18 cellular contexts compared by ENCODE assay signal in the genomic region with DNA sequence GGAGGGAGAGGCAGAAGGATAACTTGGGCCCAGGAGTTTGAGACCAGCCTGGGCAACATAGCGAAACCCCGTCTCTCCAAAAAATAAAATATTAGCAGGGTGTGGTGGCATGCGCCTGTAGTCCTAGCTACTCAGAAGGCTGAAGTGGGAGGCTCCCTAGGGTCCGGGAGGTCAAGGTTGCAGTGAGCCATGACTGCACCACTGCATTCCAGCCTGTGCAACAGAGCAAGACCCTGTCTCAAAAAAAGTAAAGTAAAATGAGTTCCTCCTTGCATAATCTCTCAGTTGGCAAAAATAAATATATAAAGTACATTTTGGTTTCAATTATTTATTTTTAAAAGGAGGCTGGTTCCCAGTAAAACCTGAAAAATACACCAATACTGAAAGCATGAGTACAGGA. TPM values are rescaled to one million over a fixed set of nuclear protein-coding genes. Genes with fewer than 3 reads are reported as not detected.
DNase-seq lines count a peak whose midpoint lies in the region; ATAC-seq, FAIRE-seq and TF ChIP-seq lines count a peak whose summit lies in the region.
"Had no signal": no experiment of that assay in that cellular context is flagged by ENCODE, and none has a peak within 500 bp of the region (broad histone marks: within the 10 kb centered on the region; RNA-seq: fewer than 3 reads in every experiment).

No MANE protein-coding gene starts in this region.

- H3K27ac ChIP-seq in HepG2 (ENCODE audit: extremely low read length, insufficient read depth, low read length) (no peak overlapping the region), right lobe of liver (no peak overlapping the region), Karpas-422 (ENCODE audit: low read length) (no peak overlapping the region), suprapubic skin (no peak overlapping the region), caudate nucleus (ENCODE audit: low read depth, low read length) (no peak overlapping the region)

- 0 out of 2 replicates have a peak, but pooled peaks cover 6% of the 10 kb centered on the region for H3K4me1 ChIP-seq in HepG2 (ENCODE audit: insufficient read depth, low read length)
- H3K4me1 ChIP-seq in right lobe of liver, result no peaks in the 10 kb centered on the region
- peaks cover 23% of the 10 kb centered on the region for H3K4me1 ChIP-seq in Karpas-422 (ENCODE audit: low read length)
- no peaks in the 10 kb centered on the region for H3K4me1 ChIP-seq in suprapubic skin
- H3K4me1 ChIP-seq: BE2C, HAP-1 had no signal

- no peak overlapping the region for H3K4me2 ChIP-seq in HepG2 (ENCODE audit: low read depth, low read length)
- H3K4me2 ChIP-seq in Karpas-422 (ENCODE audit: low read depth, low read length, poor library complexity, severe bottlenecking), result no peak overlapping the region

- H3K79me2 ChIP-seq in HepG2 (ENCODE audit: insufficient read depth, low read length) (peaks cover 18% of the 10 kb centered on the region), Karpas-422 (ENCODE audit: low read length) (peaks cover 48% of the 10 kb centered on the region)

- no peak for FAIRE-seq in HepG2 (lab: Jason Lieb, UNC)
- FAIRE-seq: A204.1, GM12892, H1 had no signal

- CTCF ChIA-PET in HepG2 (lab: Yijun Ruan, JAX; ENCODE audit: low intra/inter-chr PET ratio, low total read pairs), result no interaction called here

- peak overlapping the region; percentile 76 for H3K27ac Mint-ChIP-seq in glutamatergic neuron (ENCODE audit: unreplicated experiment)
- H3K27ac Mint-ChIP-seq in T-helper 2 cell treated with Interferon-gamma antibody and Interleukin-4, amounts not matched to agents 5 μg/mL and 100 μg/mL, for 36 hours, result no peak overlapping the region
- H3K27ac Mint-ChIP-seq: CD8-positive, alpha-beta T cell had no signal

- no peaks in the 10 kb centered on the region for H3K36me3 Mint-ChIP-seq in glutamatergic neuron (ENCODE audit: unreplicated experiment)
- peaks cover 74% of the 10 kb centered on the region for H3K36me3 Mint-ChIP-seq in T-helper 2 cell treated with Interferon-gamma antibody and Interleukin-4, amounts not matched to agents 5 μg/mL and 100 μg/mL, for 36 hours (ENCODE audit: low read depth)

- H2AFZ ChIP-seq in HepG2 (ENCODE audit: low read length) (no peak overlapping the region), Karpas-422 (ENCODE audit: low read length) (no peak overlapping the region)

- peaks cover 6% of the 10 kb centered on the region for H3K4me1 Mint-ChIP-seq in glutamatergic neuron (ENCODE audit: low read depth, unreplicated experiment)
- H3K4me1 Mint-ChIP-seq in T-helper 2 cell treated with Interferon-gamma antibody and Interleukin-4, amounts not matched to agents 5 μg/mL and 100 μg/mL, for 36 hours (ENCODE audit: low read depth), result peaks cover 8% of the 10 kb centered on the region
- H3K4me1 Mint-ChIP-seq: CD14-positive monocyte had no signal

- no TSS peak for BruUV-seq in HepG2 (replicated peaks; lab: Mats Ljungman, UMichigan)

- H3K4me3 ChIP-seq in HepG2 (replicated peaks in 1 of 3; ENCODE audit: insufficient read depth in 1 of 3, low read depth in 2 of 3, low read length in 3 of 3) (no peak overlapping the region), right lobe of liver (no peak overlapping the region), Karpas-422 (ENCODE audit: low read length) (no peak overlapping the region), suprapubic skin (no peak overlapping the region)
- H3K4me3 ChIP-seq: HAP-1 had no signal

- no peak for TF ChIP-seq CTCF in HepG2 (CRISPR knock-in tag; IDR thresholded peaks at IDR 0.05)
- no peak for TF ChIP-seq CTCF in right lobe of liver (IDR thresholded peaks at IDR 0.05)
- TF ChIP-seq CTCF in glutamatergic neuron (IDR thresholded peaks at IDR 0.05; ENCODE audit: partially characterized antibody, unreplicated experiment), result no peak
- no peak for TF ChIP-seq CTCF in suprapubic skin (IDR thresholded peaks at IDR 0.05)

- intact Hi-C loops in HepG2 (cut with micrococcal nuclease; ENCODE audit: unreplicated experiment) (no loop called here), right lobe of liver (cut with DNase I) (no loop called here)

- H3K36me3 ChIP-seq in HepG2 (replicated peaks in 1 of 2; ENCODE audit: control insufficient read depth in 1 of 2, insufficient read depth in 2 of 2, low read length in 2 of 2), result peaks cover 39 to 85% of the 10 kb centered on the region in 2 experiments
- H3K36me3 ChIP-seq in right lobe of liver, result peaks cover 16 to 96% (median 66%) of the 10 kb centered on the region in 4 donors
- H3K36me3 ChIP-seq in Karpas-422 (ENCODE audit: insufficient read depth, low read length), result peaks cover 75% of the 10 kb centered on the region
- H3K36me3 ChIP-seq in suprapubic skin, result peaks cover 96% of the 10 kb centered on the region

- no peak overlapping the region for H3K9ac ChIP-seq in HepG2 (ENCODE audit: insufficient read depth, low read depth, low read length)
- H3K9ac ChIP-seq in Karpas-422 (ENCODE audit: low read length), result no peak overlapping the region

- no peaks in the 10 kb centered on the region for H3K9me2 ChIP-seq in Karpas-422 (replicated peaks; ENCODE audit: insufficient read depth, low read length)

- no peak for TF ChIP-seq RAD21 in HepG2 (CRISPR knock-in tag; IDR thresholded peaks at IDR 0.05)

- no peak for DNase-seq in HepG2 (ENCODE audit: low spot score)
- no peak for DNase-seq in right lobe of liver
- peak; percentile 61 for DNase-seq in Karpas-422
- DNase-seq in glutamatergic neuron, result no peak
- no peak for DNase-seq in suprapubic skin (ENCODE audit: low spot score in 2 of 2)
- no peak for DNase-seq in caudate nucleus (lab: John Stamatoyannopoulos, UW)
- DNase-seq in T-helper 2 cell treated with Interferon-gamma antibody and Interleukin-4, amounts not matched to agents 5 μg/mL and 100 μg/mL, for 36 hours (ENCODE audit: low spot score), result no peak
- DNase-seq: BE2C; CD8-positive, alpha-beta T cell; COR-L47; DND-41; GDM1; IMR-90 had no signal

- H3K27me3 ChIP-seq in HepG2 (ENCODE audit: control insufficient read depth in 1 of 2, insufficient read depth in 2 of 2, low read length in 2 of 2) (no peaks in the 10 kb centered on the region), right lobe of liver (no peaks in the 10 kb centered on the region), Karpas-422 (ENCODE audit: low read length) (no peaks in the 10 kb centered on the region), suprapubic skin (no peaks in the 10 kb centered on the region)
- H3K27me3 ChIP-seq: BE2C had no signal

- no peak for TF ChIP-seq EP300 in HepG2 (IDR thresholded peaks at IDR 0.05; ENCODE audit: low read depth in 2 of 2, low read length in 2 of 2)
- TF ChIP-seq EP300 in HepG2 (CRISPR knock-in tag; IDR thresholded peaks at IDR 0.05; ENCODE audit: borderline replicate concordance), result no peak
- TF ChIP-seq EP300 in suprapubic skin (IDR thresholded peaks at IDR 0.05), result no peak

- H4K20me1 ChIP-seq in HepG2 (ENCODE audit: insufficient read depth, low read length) (peaks cover 25% of the 10 kb centered on the region), Karpas-422 (ENCODE audit: insufficient read depth, low read depth, low read length) (peaks cover 40% of the 10 kb centered on the region)

- no peak overlapping the region for H3K4me3 Mint-ChIP-seq in glutamatergic neuron (ENCODE audit: unreplicated experiment)
- no peak overlapping the region for H3K4me3 Mint-ChIP-seq in T-helper 2 cell treated with Interferon-gamma antibody and Interleukin-4, amounts not matched to agents 5 μg/mL and 100 μg/mL, for 36 hours
- H3K4me3 Mint-ChIP-seq: CD14-positive monocyte; CD8-positive, alpha-beta T cell had no signal

- peaks cover 5% of the 10 kb centered on the region for H3K9me3 Mint-ChIP-seq in glutamatergic neuron (ENCODE audit: unreplicated experiment)
- H3K9me3 Mint-ChIP-seq in T-helper 2 cell treated with Interferon-gamma antibody and Interleukin-4, amounts not matched to agents 5 μg/mL and 100 μg/mL, for 36 hours, result no peaks in the 10 kb centered on the region
- H3K9me3 Mint-ChIP-seq: CD14-positive monocyte; CD8-positive, alpha-beta T cell had no signal

- H3K9me3 ChIP-seq in HepG2 (ENCODE audit: low read length) (no peaks in the 10 kb centered on the region), right lobe of liver (no peaks in the 10 kb centered on the region), Karpas-422 (ENCODE audit: low read length) (no peaks in the 10 kb centered on the region), suprapubic skin (no peaks in the 10 kb centered on the region)
- H3K9me3 ChIP-seq: BE2C, HAP-1 had no signal

- WGBS in HepG2 (ENCODE audit: low lambda C conversion rate), result 96% methylated on average over 4 of the region's 4 CpGs
- WGBS in right lobe of liver (ENCODE audit: insufficient coverage, low coverage, low lambda C conversion rate, missing lambda C conversion rate), result 90% methylated on average over 3 of the region's 4 CpGs
- WGBS in suprapubic skin, result 93% methylated on average over 4 of the region's 4 CpGs

- peaks cover 5% of the 10 kb centered on the region for H3K27me3 Mint-ChIP-seq in glutamatergic neuron (ENCODE audit: unreplicated experiment)
- no peaks in the 10 kb centered on the region for H3K27me3 Mint-ChIP-seq in T-helper 2 cell treated with Interferon-gamma antibody and Interleukin-4, amounts not matched to agents 5 μg/mL and 100 μg/mL, for 36 hours (ENCODE audit: low read depth)

- POLR2A ChIA-PET in HepG2 (lab: Yijun Ruan, JAX), result no interaction called here

- no peak for TF ChIP-seq POLR2A in HepG2 (IDR thresholded peaks at IDR 0.05; ENCODE audit: insufficient read depth in 1 of 2, low read depth in 2 of 2, low read length in 2 of 2)
- no peak for TF ChIP-seq POLR2A in right lobe of liver (IDR thresholded peaks at IDR 0.05)
- TF ChIP-seq POLR2A in suprapubic skin (IDR thresholded peaks at IDR 0.05), result no peak

- in situ Hi-C loops in HepG2 (cut with HindIII; ENCODE audit: extremely low pct_ligation_motif_present, low pct_unique_long_range_greater_than_20kb), result no loop called here

- peak; percentile 51 for ATAC-seq in HepG2
- no peak for ATAC-seq in right lobe of liver
- ATAC-seq: CD8-positive, alpha-beta T cell had no signal

RNA-seq across cellular contexts. Expression of a gene that starts 11.8 kb away (rescaled TPM):
- 1.5 and 1.7 TPM in 2 replicates for total RNA-seq in HepG2 (2016; rRNA removed; fragmentation: Illumina TruSeq; extraction: Trizol)
- total RNA-seq in HepG2 (2016; cell fraction: cytosol; rRNA removed; fragmentation: Illumina TruSeq; extraction: Trizol; ENCODE audit: low read depth), result 1.5 and 2.2 TPM in 2 replicates
- 0.46 and 0.82 TPM in 2 replicates for total RNA-seq in HepG2 (2016; cell fraction: insoluble cytoplasmic fraction; rRNA removed; fragmentation: Illumina TruSeq; extraction: Trizol)
- total RNA-seq in HepG2 (2016; cell fraction: membrane; rRNA removed; fragmentation: Illumina TruSeq; extraction: Trizol), result 3.1 and 3.9 TPM in 2 replicates
- 1.2 and 2.1 TPM in 2 replicates for total RNA-seq in HepG2 (2016; cell fraction: nucleus; rRNA removed; fragmentation: Illumina TruSeq; extraction: Trizol)
- polyA plus RNA-seq in HepG2 (2011; rRNA removed), result 1.7 and 2.2 TPM in 2 replicates
- 1.4 and 1.9 TPM in 2 replicates for polyA plus RNA-seq in HepG2 (2011; cell fraction: cytosol; rRNA removed)
- polyA plus RNA-seq in HepG2 (2011; cell fraction: nucleus; rRNA removed), result 0.77 and 0.90 TPM in 2 replicates
- polyA plus RNA-seq in HepG2 (2012), result 1.0 and 1.9 TPM in 2 replicates
- 4.2 and 4.6 TPM in 2 replicates for polyA plus RNA-seq in HepG2 (2016; cell fraction: cytosol; fragmentation: Illumina TruSeq; extraction: Trizol; ENCODE audit: low read depth)
- polyA plus RNA-seq in HepG2 (2016; cell fraction: insoluble cytoplasmic fraction; fragmentation: Illumina TruSeq; extraction: Trizol; ENCODE audit: low read depth), result 0.90 and 1.9 TPM in 2 replicates
- polyA plus RNA-seq in HepG2 (2016; cell fraction: membrane; fragmentation: Illumina TruSeq; extraction: Trizol; ENCODE audit: low read depth), result 5.3 and 5.7 TPM in 2 replicates
- polyA plus RNA-seq in HepG2 (2016; cell fraction: nucleus; fragmentation: Illumina TruSeq; extraction: Trizol; ENCODE audit: insufficient read depth, low read depth), result 1.6 and 1.7 TPM in 2 replicates
- polyA minus RNA-seq in HepG2 (2011; rRNA and poly(A)+ RNA removed; ENCODE audit: low replicate concordance), result 0.76 and 1.8 TPM in 2 replicates
- polyA minus RNA-seq in HepG2 (2011; cell fraction: cytosol; rRNA and poly(A)+ RNA removed), result 0.89 and 1.1 TPM in 2 replicates
- 2.2 and 2.3 TPM in 2 replicates for polyA minus RNA-seq in HepG2 (2011; cell fraction: nucleus; rRNA and poly(A)+ RNA removed)
- under 1 TPM in 3 of 6 experiments, not detected in 3; 0.06 to 0.35 (median 0.31) TPM for total RNA-seq in right lobe of liver
- total RNA-seq in Karpas-422 (2014; rRNA removed; shearing (Covaris generic); ENCODE audit: low replicate concordance), result 1.6 and 3.1 TPM in 2 replicates
- 34.0 TPM for total RNA-seq in glutamatergic neuron (ENCODE audit: unreplicated experiment)
- 1 to 10 TPM; 2.3 to 2.9 (median 2.7) TPM for total RNA-seq in suprapubic skin
- polyA plus RNA-seq: CD14-positive monocyte had no signal

RNA-seq across cellular contexts. Expression of a gene that starts 39.3 kb away (rescaled TPM):
- 117 and 168 TPM in 2 replicates for total RNA-seq in HepG2 (2016; rRNA removed; fragmentation: Illumina TruSeq; extraction: Trizol)
- total RNA-seq in HepG2 (2016; cell fraction: cytosol; rRNA removed; fragmentation: Illumina TruSeq; extraction: Trizol; ENCODE audit: low read depth), result 7.3 and 9.3 TPM in 2 replicates
- total RNA-seq in HepG2 (2016; cell fraction: insoluble cytoplasmic fraction; rRNA removed; fragmentation: Illumina TruSeq; extraction: Trizol), result 115 and 148 TPM in 2 replicates
- 23.1 and 23.6 TPM in 2 replicates for total RNA-seq in HepG2 (2016; cell fraction: membrane; rRNA removed; fragmentation: Illumina TruSeq; extraction: Trizol)
- total RNA-seq in HepG2 (2016; cell fraction: nucleus; rRNA removed; fragmentation: Illumina TruSeq; extraction: Trizol), result 102 and 106 TPM in 2 replicates
- 25.6 and 28.3 TPM in 2 replicates for polyA plus RNA-seq in HepG2 (2011; rRNA removed)
- polyA plus RNA-seq in HepG2 (2011; cell fraction: cytosol; rRNA removed), result 15.4 and 25.4 TPM in 2 replicates
- polyA plus RNA-seq in HepG2 (2011; cell fraction: nucleus; rRNA removed), result 26.1 and 34.0 TPM in 2 replicates
- 86.7 and 95.1 TPM in 2 replicates for polyA plus RNA-seq in HepG2 (2012)
- 2.7 and 3.3 TPM in 2 replicates for polyA plus RNA-seq in HepG2 (2016; cell fraction: cytosol; fragmentation: Illumina TruSeq; extraction: Trizol; ENCODE audit: low read depth)
- 125 and 133 TPM in 2 replicates for polyA plus RNA-seq in HepG2 (2016; cell fraction: insoluble cytoplasmic fraction; fragmentation: Illumina TruSeq; extraction: Trizol; ENCODE audit: low read depth)
- polyA plus RNA-seq in HepG2 (2016; cell fraction: membrane; fragmentation: Illumina TruSeq; extraction: Trizol; ENCODE audit: low read depth), result 6.3 and 7.4 TPM in 2 replicates
- 107 and 120 TPM in 2 replicates for polyA plus RNA-seq in HepG2 (2016; cell fraction: nucleus; fragmentation: Illumina TruSeq; extraction: Trizol; ENCODE audit: insufficient read depth, low read depth)
- 42.9 and 64.9 TPM in 2 replicates for polyA minus RNA-seq in HepG2 (2011; rRNA and poly(A)+ RNA removed; ENCODE audit: low replicate concordance)
- polyA minus RNA-seq in HepG2 (2011; cell fraction: cytosol; rRNA and poly(A)+ RNA removed), result 60.5 and 73.1 TPM in 2 replicates
- 107 and 117 TPM in 2 replicates for polyA minus RNA-seq in HepG2 (2011; cell fraction: nucleus; rRNA and poly(A)+ RNA removed)
- 10 to 100 TPM; 41.6 to 69.5 (median 57.4) TPM for total RNA-seq in right lobe of liver
- 90.7 and 92.1 TPM in 2 replicates for total RNA-seq in Karpas-422 (2014; rRNA removed; shearing (Covaris generic); ENCODE audit: low replicate concordance)
- total RNA-seq in glutamatergic neuron (ENCODE audit: unreplicated experiment), result 110 TPM
- total RNA-seq in suprapubic skin, result 100 to 1,000 TPM; 116 to 148 (median 123) TPM
